ENCODE assay signal across 20 cellular contexts in genomic region chr1:212743901-212744475, GRCh38. TPM values are rescaled to one million over a fixed set of nuclear protein-coding genes. Genes with fewer than 3 reads are reported as not detected.
A peak's percentile ranks its signal among the peaks of the same experiment; 100 is the strongest.
DNase-seq lines count a peak whose midpoint lies in the region; ATAC-seq lines count a peak whose summit lies in the region.
"Had no signal": no experiment of that assay in that cellular context is flagged by ENCODE, and none has a peak within 500 bp of the region (broad histone marks: within the 10 kb centered on the region; RNA-seq: fewer than 3 reads in every experiment).

No MANE protein-coding gene starts in this region.

- no peak overlapping the region for H3K4me3 Mint-ChIP-seq in activated naive CD8-positive, alpha-beta T cell
- no peak overlapping the region for H3K4me3 Mint-ChIP-seq in activated naive CD8-positive, alpha-beta T cell treated with anti-CD3 and anti-CD28 coated beads, Interleukin-2, amount 50 U/mL, for 24 hours
- H3K4me3 Mint-ChIP-seq: nephron progenitor cell; stimulated activated naive B cell treated with anti-CD40 and anti-IgM and Interleukin-4, amounts not matched to agents 10 μg/mL and 1 μg/mL and 100 μg/mL, for 72 hours had no signal

- no peaks in the 10 kb centered on the region for H3K27me3 ChIP-seq in endocrine pancreas (ENCODE audit: control insufficient read depth, insufficient read depth, low read length)
- H3K27me3 ChIP-seq: esophagus muscularis mucosa, thyroid gland had no signal

- DNase-seq in activated naive CD8-positive, alpha-beta T cell treated with anti-CD3 and anti-CD28 coated beads, Interleukin-2, amount 50 U/mL, for 24 hours = no peak
- peak; percentile 53 for DNase-seq in M059J (ENCODE audit: low read depth)
- no peak for DNase-seq in dermis blood vessel endothelial cell
- DNase-seq in AML-193 (lab: John Stamatoyannopoulos, UW) = no peak
- DNase-seq: activated gamma-delta T cell; cerebellar nuclear complex; COR-L47; effector CD4-positive, alpha-beta T cell; NCI-H1105; NCI-H524; nephron progenitor cell; stimulated activated CD4-positive, alpha-beta T cell treated with anti-CD3 and anti-CD28 coated beads, Interleukin-2, amount 100 ng/mL, for 24 hours; stimulated activated naive B cell treated with anti-CD40 and anti-IgM and Interleukin-4, amounts not matched to agents 10 μg/mL and 1 μg/mL and 100 μg/mL, for 72 hours; T1000; thyroid gland had no signal

- peak overlapping the region; percentile 31 for H3K4me3 ChIP-seq in endocrine pancreas (ENCODE audit: control insufficient read depth, insufficient read depth, low read length)
- H3K4me3 ChIP-seq: esophagus muscularis mucosa, SK-N-MC, thyroid gland had no signal

- H3K9me3 ChIP-seq in endocrine pancreas (ENCODE audit: control insufficient read depth, low read length) = no peaks in the 10 kb centered on the region
- H3K9me3 ChIP-seq: esophagus muscularis mucosa, thyroid gland had no signal

- no peaks in the 10 kb centered on the region for H3K36me3 ChIP-seq in endocrine pancreas (ENCODE audit: control insufficient read depth, insufficient read depth, low read length)
- H3K36me3 ChIP-seq: thyroid gland had no signal

- no peak for ATAC-seq in activated naive CD8-positive, alpha-beta T cell treated with anti-CD3 and anti-CD28 coated beads, Interleukin-2, amount 50 U/mL, for 24 hours
- ATAC-seq in GM21717 (IDR thresholded peaks at IDR 0.05; ENCODE audit: unreplicated experiment) = no peak
- ATAC-seq: stimulated activated naive B cell treated with anti-CD40 and anti-IgM and Interleukin-4, amounts not matched to agents 10 μg/mL and 1 μg/mL and 100 μg/mL, for 72 hours had no signal

- no peaks in the 10 kb centered on the region for H3K27me3 Mint-ChIP-seq in activated naive CD8-positive, alpha-beta T cell
- no peaks in the 10 kb centered on the region for H3K27me3 Mint-ChIP-seq in activated naive CD8-positive, alpha-beta T cell treated with anti-CD3 and anti-CD28 coated beads, Interleukin-2, amount 50 U/mL, for 24 hours
- H3K27me3 Mint-ChIP-seq: stimulated activated naive B cell treated with anti-CD40 and anti-IgM and Interleukin-4, amounts not matched to agents 10 μg/mL and 1 μg/mL and 100 μg/mL, for 72 hours had no signal

- H3K4me1 Mint-ChIP-seq in activated naive CD8-positive, alpha-beta T cell (ENCODE audit: low read depth) = peaks cover 30% of the 10 kb centered on the region
- peaks cover 40% of the 10 kb centered on the region for H3K4me1 Mint-ChIP-seq in activated naive CD8-positive, alpha-beta T cell treated with anti-CD3 and anti-CD28 coated beads, Interleukin-2, amount 50 U/mL, for 24 hours
- H3K4me1 Mint-ChIP-seq: nephron progenitor cell had no signal

- H3K9me3 Mint-ChIP-seq in activated naive CD8-positive, alpha-beta T cell (ENCODE audit: low read depth) = no peaks in the 10 kb centered on the region
- H3K9me3 Mint-ChIP-seq in activated naive CD8-positive, alpha-beta T cell treated with anti-CD3 and anti-CD28 coated beads, Interleukin-2, amount 50 U/mL, for 24 hours = peaks cover 9% of the 10 kb centered on the region

- peaks cover 18% of the 10 kb centered on the region for H3K36me3 Mint-ChIP-seq in activated naive CD8-positive, alpha-beta T cell
- peaks cover 20% of the 10 kb centered on the region for H3K36me3 Mint-ChIP-seq in activated naive CD8-positive, alpha-beta T cell treated with anti-CD3 and anti-CD28 coated beads, Interleukin-2, amount 50 U/mL, for 24 hours (ENCODE audit: low read depth)

- peak overlapping the region; percentile 43 for H3K27ac Mint-ChIP-seq in activated naive CD8-positive, alpha-beta T cell
- no peak overlapping the region for H3K27ac Mint-ChIP-seq in activated naive CD8-positive, alpha-beta T cell treated with anti-CD3 and anti-CD28 coated beads, Interleukin-2, amount 50 U/mL, for 24 hours
- H3K27ac Mint-ChIP-seq: nephron progenitor cell; stimulated activated naive B cell treated with anti-CD40 and anti-IgM and Interleukin-4, amounts not matched to agents 10 μg/mL and 1 μg/mL and 100 μg/mL, for 72 hours had no signal

- H3K4me1 ChIP-seq in endocrine pancreas (ENCODE audit: control insufficient read depth, insufficient read depth, low read length) = no peaks in the 10 kb centered on the region
- H3K4me1 ChIP-seq: esophagus muscularis mucosa, thyroid gland had no signal

- H3K9ac ChIP-seq in endocrine pancreas (ENCODE audit: control insufficient read depth, insufficient read depth, low read length) = no peak overlapping the region

RNA-seq across cellular contexts. Expression of gene BATF3, which starts 44.3 kb away (rescaled TPM):
- 3.3 and 3.7 TPM in 2 replicates for total RNA-seq in M059J (2014; rRNA removed; shearing (Covaris generic))
- 1.7 and 2.4 TPM in 2 replicates for total RNA-seq in dermis blood vessel endothelial cell

RNA-seq across cellular contexts. Expression of gene NSL1, which starts 47.6 kb away (rescaled TPM):
- 44.5 and 87.9 TPM in 2 replicates for total RNA-seq in M059J (2014; rRNA removed; shearing (Covaris generic))
- 41.7 and 50.6 TPM in 2 replicates for total RNA-seq in dermis blood vessel endothelial cell

RNA-seq across cellular contexts. Expression of gene TATDN3, which starts 47.7 kb away (rescaled TPM):
- total RNA-seq in M059J (2014; rRNA removed; shearing (Covaris generic)) = 12.5 and 15.7 TPM in 2 replicates
- 7.8 and 12.1 TPM in 2 replicates for total RNA-seq in dermis blood vessel endothelial cell
